10 cellular contexts compared by ENCODE assay signal in the genomic region with DNA sequence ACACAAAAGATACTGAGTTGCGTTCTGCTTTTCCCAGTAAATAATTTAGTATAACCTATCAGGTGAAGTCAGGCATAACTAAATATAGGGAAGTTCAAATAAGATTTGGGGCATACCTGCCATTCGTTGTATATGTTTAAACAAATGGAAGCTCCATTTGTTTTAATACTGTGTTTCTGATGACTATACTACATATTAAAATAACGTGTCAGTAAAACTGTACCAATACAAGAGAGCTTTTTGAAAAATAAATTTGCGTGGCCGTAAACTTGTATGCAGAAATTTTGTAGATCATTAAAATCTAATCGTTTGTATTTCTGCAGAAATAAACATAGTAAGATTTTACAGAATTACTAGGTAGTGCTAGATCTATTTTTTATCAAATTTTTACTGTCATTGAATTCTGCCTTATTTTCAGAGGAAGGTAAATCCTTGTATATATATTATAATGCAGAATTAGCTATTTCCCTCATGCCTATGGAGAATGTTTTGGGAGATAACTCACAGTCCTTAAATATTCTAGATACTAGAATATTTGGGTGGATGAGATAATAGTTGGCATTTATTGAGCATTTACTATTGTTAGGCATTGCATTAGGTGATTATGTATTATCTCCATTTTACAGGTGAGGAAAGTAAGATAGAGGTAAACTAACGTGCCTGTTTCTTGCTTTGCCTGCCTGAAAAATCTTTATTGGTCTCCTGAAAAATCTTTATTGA. TPM values are rescaled to one million over a fixed set of nuclear protein-coding genes. Genes with fewer than 3 reads are reported as not detected.
A peak's percentile ranks its signal among the peaks of the same experiment; 100 is the strongest.
DNase-seq lines count a peak whose midpoint lies in the region; ATAC-seq and TF ChIP-seq lines count a peak whose summit lies in the region.
"Had no signal": no experiment of that assay in that cellular context is flagged by ENCODE, and none has a peak within 500 bp of the region (broad histone marks: within the 10 kb centered on the region; RNA-seq: fewer than 3 reads in every experiment).

No MANE protein-coding gene starts in this region.

- H2BK5ac ChIP-seq in trophoblast cell (ENCODE audit: low read depth, low read length, poor library complexity) = no peak overlapping the region

- no CpG with 5 or more reads among the region's 7 CpGs for WGBS in trophoblast cell (ENCODE audit: extremely low coverage, insufficient coverage, insufficient read length)

- H3K79me2 ChIP-seq in trophoblast cell (ENCODE audit: control insufficient read depth, insufficient read depth, low read length, poor library complexity) = peaks cover 6% of the 10 kb centered on the region

- H4K12ac ChIP-seq in trophoblast cell (ENCODE audit: low read depth, low read length) = no peak overlapping the region

- H3K4me1 ChIP-seq in Panc1 (ENCODE audit: control insufficient read depth, insufficient read depth, low read length) (peaks cover 3% of the 10 kb centered on the region; the same call in 1 of the 2 replicates), trophoblast cell (ENCODE audit: control insufficient read depth in 1 of 2, insufficient read depth in 2 of 2, low read length in 2 of 2) (peaks cover 0 to 4% of the 10 kb centered on the region in 2 experiments)

- no peak overlapping the region for H2AFZ ChIP-seq in trophoblast cell (ENCODE audit: insufficient read depth, low read length, poor library complexity)

- no peak for DNase-seq in GM06990 (ENCODE audit: extremely low read depth, insufficient read length)
- no peak for DNase-seq in Panc1 (ENCODE audit: low read depth, low spot score)
- no peak for DNase-seq in epithelial cell of proximal tubule (ENCODE audit: low read depth)
- no peak for DNase-seq in trophoblast cell
- no peak for DNase-seq in nucleus accumbens (lab: John Stamatoyannopoulos, UW)
- no peak for DNase-seq in substantia nigra (lab: John Stamatoyannopoulos, UW)
- no peak for DNase-seq in stimulated activated CD4-positive, alpha-beta T cell treated with anti-CD3 and anti-CD28 coated beads, Interleukin-4, amount 100 ng/mL, for 1 hour
- no peak for DNase-seq in NCI-H82 treated with DMSO at 0.1 percent for 48 hours (lab: John Stamatoyannopoulos, UW; ENCODE audit: unreplicated experiment)
- DNase-seq: SHP77 treated with DMSO at 0.1 percent for 48 hours; stimulated activated CD4-positive, alpha-beta T cell treated with anti-CD3 and anti-CD28 coated beads, Interleukin-12 subunit alpha, Interleukin-12 subunit beta, amount 100 ng/mL, for 4 hours had no signal

- in situ Hi-C loops in Panc1 (cut with HindIII; ENCODE audit: low pct_unique_long_range_greater_than_20kb, low sequenced_read_pairs) = no loop called here

- no peak overlapping the region for H3K9ac ChIP-seq in trophoblast cell (ENCODE audit: low read length)

- no peak overlapping the region for H2BK12ac ChIP-seq in trophoblast cell (ENCODE audit: low read length)

- no peaks in the 10 kb centered on the region for H3K27me3 ChIP-seq in GM06990 (replicated peaks; ENCODE audit: control insufficient read depth, insufficient read depth, low read length)
- no peaks in the 10 kb centered on the region for H3K27me3 ChIP-seq in Panc1 (ENCODE audit: control insufficient read depth, insufficient read depth, low read length)
- no peaks in the 10 kb centered on the region for H3K27me3 ChIP-seq in trophoblast cell (ENCODE audit: insufficient read depth, low read length)

- no peak overlapping the region for H4K91ac ChIP-seq in trophoblast cell (ENCODE audit: low read depth, low read length)

- H3K36me3 ChIP-seq in GM06990 (ENCODE audit: control insufficient read depth, insufficient read depth, low read length) (peaks cover 3% of the 10 kb centered on the region; the same call in 1 of the 2 replicates), Panc1 (ENCODE audit: control insufficient read depth, insufficient read depth, low read length) (peaks cover 7% of the 10 kb centered on the region), trophoblast cell (ENCODE audit: control insufficient read depth in 1 of 2, insufficient read depth in 2 of 2, low read length in 2 of 2) (peaks cover 0 to 3% of the 10 kb centered on the region in 2 experiments)

- no peak overlapping the region for H3K18ac ChIP-seq in trophoblast cell (ENCODE audit: low read length)

- H4K8ac ChIP-seq in trophoblast cell (ENCODE audit: low read depth, low read length) = no peak overlapping the region

- H2AK5ac ChIP-seq in trophoblast cell (ENCODE audit: low read length) = no peak overlapping the region

- H3K9me3 ChIP-seq in Panc1 (ENCODE audit: control insufficient read depth, insufficient read depth, low read depth, low read length) (no peaks in the 10 kb centered on the region), trophoblast cell (ENCODE audit: insufficient read depth, low read depth, low read length) (no peaks in the 10 kb centered on the region)

- TF ChIP-seq CTCF in GM06990 (IDR thresholded peaks at IDR 0.05; ENCODE audit: insufficient read depth, low read length, poor library complexity, severe bottlenecking) (no peak), Panc1 (IDR thresholded peaks at IDR 0.05) (no peak), epithelial cell of proximal tubule (conservative IDR thresholded peaks at IDR 0.05; ENCODE audit: low read depth, low read length) (no peak)

- H3K4me2 ChIP-seq in trophoblast cell (ENCODE audit: low read length) = no peak overlapping the region

- no peak overlapping the region for H3K14ac ChIP-seq in trophoblast cell (ENCODE audit: low read length)

- POLR2A ChIA-PET in Panc1 (lab: Charles Lee) = interaction anchor here (0.6 kb wide), 1 partner anchor 699 kb away, joined by 11 read pairs; no protein-coding TSS in a partner anchor

- intact Hi-C loops in Panc1 (cut with micrococcal nuclease; ENCODE audit: unreplicated experiment) = no loop called here

- peak overlapping the region; percentile 91 for H3K4me3 ChIP-seq in GM06990 (replicated peaks; ENCODE audit: low read depth, low read length)
- peak overlapping the region in 1 of 2 experiments; percentile 98; a peak in 3 of 4 replicates for H3K4me3 ChIP-seq in Panc1 (ENCODE audit: low read depth in 2 of 2, low read length in 2 of 2)
- H3K4me3 ChIP-seq in epithelial cell of proximal tubule (ENCODE audit: low read depth, low read length) = peak overlapping the region; percentile 75
- no peak overlapping the region for H3K4me3 ChIP-seq in trophoblast cell (ENCODE audit: low read depth, low read length)

- H2BK120ac ChIP-seq in trophoblast cell (ENCODE audit: insufficient read depth, low read length, poor library complexity) = no peak overlapping the region

- peak overlapping the region; percentile 71 for H3K4ac ChIP-seq in trophoblast cell (ENCODE audit: low read depth, low read length)

- H3K79me1 ChIP-seq in trophoblast cell (ENCODE audit: low read length) = peaks cover 4% of the 10 kb centered on the region

- H3K23ac ChIP-seq in trophoblast cell (ENCODE audit: low read length) = no peak overlapping the region

- no TSS peak for BruUV-seq in Panc1 (replicated peaks; lab: Mats Ljungman, UMichigan)

- CTCF ChIA-PET in Panc1 (lab: Charles Lee) = no interaction called here

- H3K27ac ChIP-seq in Panc1 (ENCODE audit: low read length) = peak overlapping the region; percentile 95; the same call in 1 of the 2 replicates
- no peak overlapping the region for H3K27ac ChIP-seq in trophoblast cell (ENCODE audit: low read depth, low read length)
- no peak overlapping the region for H3K27ac ChIP-seq in substantia nigra (ENCODE audit: low read depth, low read length, poor library complexity, severe bottlenecking)

- ATAC-seq in Panc1 = no peak

RNA-seq across cellular contexts. Expression of a gene that starts 1.5 kb away (rescaled TPM):
- total RNA-seq in Panc1 (2021; ENCODE audit: unreplicated experiment) (43.8 TPM), epithelial cell of proximal tubule (34.8 and 37.8 TPM in 2 replicates)
- polyA plus RNA-seq in Panc1 (2012; ENCODE audit: insufficient read length) = 17.4 TPM
- polyA plus RNA-seq in trophoblast cell (2013) = 99.7 and 102 TPM in 2 replicates
